Comparison of ENCODE assay signal across 2 cellular contexts in the genomic region with DNA sequence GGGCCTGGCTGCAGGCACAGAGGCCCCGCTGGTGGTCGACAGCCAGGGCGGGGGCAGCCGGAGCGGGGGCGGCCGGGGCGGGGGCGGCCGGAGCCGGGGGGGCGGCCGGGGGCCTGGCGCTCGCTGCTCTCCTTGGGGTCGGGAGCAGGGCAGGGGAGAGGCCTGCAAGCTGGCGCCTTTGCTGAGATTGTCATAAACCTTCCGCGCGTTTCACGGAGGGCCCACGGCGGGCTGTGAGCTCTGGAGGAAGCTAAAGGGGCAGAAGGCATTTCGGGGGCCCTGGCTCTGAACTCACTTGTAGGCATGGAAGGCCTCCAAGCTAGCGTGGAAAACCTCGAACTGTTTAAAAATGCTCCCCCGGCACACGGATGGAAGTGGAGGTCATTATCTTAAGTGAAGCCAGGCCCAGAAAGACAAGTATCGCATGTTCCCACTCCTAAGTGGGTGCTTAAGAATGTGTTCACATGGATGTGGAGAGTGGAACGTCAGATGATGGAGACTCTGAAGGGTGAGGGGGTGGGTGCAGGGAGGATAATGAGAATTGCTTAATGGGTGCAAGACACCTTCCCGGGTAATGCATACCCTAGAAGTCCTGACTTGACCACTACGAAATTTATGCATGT.
TF ChIP-seq lines count a peak whose summit lies in the region.

No MANE protein-coding gene starts in this region.

TF ChIP-seq in GM23338, 12 proteins besides CTCF, POLR2A, EP300 and RAD21 (continued from another document):
- TF ChIP-seq, protein P1, sequence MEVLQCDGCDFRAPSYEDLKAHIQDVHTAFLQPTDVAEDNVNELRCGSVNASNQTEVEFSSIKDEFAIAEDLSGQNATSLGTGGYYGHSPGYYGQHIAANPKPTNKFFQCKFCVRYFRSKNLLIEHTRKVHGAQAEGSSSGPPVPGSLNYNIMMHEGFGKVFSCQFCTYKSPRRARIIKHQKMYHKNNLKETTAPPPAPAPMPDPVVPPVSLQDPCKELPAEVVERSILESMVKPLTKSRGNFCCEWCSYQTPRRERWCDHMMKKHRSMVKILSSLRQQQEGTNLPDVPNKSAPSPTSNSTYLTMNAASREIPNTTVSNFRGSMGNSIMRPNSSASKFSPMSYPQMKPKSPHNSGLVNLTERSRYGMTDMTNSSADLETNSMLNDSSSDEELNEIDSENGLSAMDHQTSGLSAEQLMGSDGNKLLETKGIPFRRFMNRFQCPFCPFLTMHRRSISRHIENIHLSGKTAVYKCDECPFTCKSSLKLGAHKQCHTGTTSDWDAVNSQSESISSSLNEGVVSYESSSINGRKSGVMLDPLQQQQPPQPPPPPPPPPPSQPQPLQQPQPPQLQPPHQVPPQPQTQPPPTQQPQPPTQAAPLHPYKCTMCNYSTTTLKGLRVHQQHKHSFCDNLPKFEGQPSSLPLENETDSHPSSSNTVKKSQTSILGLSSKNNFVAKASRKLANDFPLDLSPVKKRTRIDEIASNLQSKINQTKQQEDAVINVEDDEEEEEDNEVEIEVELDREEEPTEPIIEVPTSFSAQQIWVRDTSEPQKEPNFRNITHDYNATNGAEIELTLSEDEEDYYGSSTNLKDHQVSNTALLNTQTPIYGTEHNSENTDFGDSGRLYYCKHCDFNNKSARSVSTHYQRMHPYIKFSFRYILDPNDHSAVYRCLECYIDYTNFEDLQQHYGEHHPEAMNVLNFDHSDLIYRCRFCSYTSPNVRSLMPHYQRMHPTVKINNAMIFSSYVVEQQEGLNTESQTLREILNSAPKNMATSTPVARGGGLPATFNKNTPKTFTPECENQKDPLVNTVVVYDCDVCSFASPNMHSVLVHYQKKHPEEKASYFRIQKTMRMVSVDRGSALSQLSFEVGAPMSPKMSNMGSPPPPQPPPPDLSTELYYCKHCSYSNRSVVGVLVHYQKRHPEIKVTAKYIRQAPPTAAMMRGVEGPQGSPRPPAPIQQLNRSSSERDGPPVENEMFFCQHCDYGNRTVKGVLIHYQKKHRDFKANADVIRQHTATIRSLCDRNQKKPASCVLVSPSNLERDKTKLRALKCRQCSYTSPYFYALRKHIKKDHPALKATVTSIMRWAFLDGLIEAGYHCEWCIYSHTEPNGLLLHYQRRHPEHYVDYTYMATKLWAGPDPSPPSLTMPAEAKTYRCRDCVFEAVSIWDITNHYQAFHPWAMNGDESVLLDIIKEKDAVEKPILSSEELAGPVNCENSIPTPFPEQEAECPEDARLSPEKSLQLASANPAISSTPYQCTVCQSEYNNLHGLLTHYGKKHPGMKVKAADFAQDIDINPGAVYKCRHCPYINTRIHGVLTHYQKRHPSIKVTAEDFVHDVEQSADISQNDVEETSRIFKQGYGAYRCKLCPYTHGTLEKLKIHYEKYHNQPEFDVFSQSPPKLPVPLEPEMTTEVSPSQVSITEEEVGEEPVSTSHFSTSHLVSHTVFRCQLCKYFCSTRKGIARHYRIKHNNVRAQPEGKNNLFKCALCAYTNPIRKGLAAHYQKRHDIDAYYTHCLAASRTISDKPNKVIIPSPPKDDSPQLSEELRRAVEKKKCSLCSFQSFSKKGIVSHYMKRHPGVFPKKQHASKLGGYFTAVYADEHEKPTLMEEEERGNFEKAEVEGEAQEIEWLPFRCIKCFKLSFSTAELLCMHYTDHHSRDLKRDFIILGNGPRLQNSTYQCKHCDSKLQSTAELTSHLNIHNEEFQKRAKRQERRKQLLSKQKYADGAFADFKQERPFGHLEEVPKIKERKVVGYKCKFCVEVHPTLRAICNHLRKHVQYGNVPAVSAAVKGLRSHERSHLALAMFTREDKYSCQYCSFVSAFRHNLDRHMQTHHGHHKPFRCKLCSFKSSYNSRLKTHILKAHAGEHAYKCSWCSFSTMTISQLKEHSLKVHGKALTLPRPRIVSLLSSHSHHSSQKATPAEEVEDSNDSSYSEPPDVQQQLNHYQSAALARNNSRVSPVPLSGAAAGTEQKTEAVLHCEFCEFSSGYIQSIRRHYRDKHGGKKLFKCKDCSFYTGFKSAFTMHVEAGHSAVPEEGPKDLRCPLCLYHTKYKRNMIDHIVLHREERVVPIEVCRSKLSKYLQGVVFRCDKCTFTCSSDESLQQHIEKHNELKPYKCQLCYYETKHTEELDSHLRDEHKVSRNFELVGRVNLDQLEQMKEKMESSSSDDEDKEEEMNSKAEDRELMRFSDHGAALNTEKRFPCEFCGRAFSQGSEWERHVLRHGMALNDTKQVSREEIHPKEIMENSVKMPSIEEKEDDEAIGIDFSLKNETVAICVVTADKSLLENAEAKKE (CRISPR knock-in tag; IDR thresholded peaks at IDR 0.05), result no peak
- TF ChIP-seq ZNF331 (CRISPR knock-in tag; IDR thresholded peaks at IDR 0.05; ENCODE audit: low read depth), result no peak
- no peak for TF ChIP-seq POLR2AphosphoS5 (IDR thresholded peaks at IDR 0.05; ENCODE audit: low read depth)
- TF ChIP-seq CREB1 (CRISPR knock-in tag; IDR thresholded peaks at IDR 0.05; ENCODE audit: low read depth), result no peak
- TF ChIP-seq JUNB (IDR thresholded peaks at IDR 0.05; ENCODE audit: unreplicated experiment), result no peak
- TF ChIP-seq EZH2 (IDR thresholded peaks at IDR 0.05; ENCODE audit: low read depth, unreplicated experiment), result no peak
- no peak for TF ChIP-seq EZH2phosphoT487 (IDR thresholded peaks at IDR 0.05; ENCODE audit: unreplicated experiment)
- no peak for TF ChIP-seq STAT1 (IDR thresholded peaks at IDR 0.05; ENCODE audit: unreplicated experiment)
- TF ChIP-seq, protein P2, sequence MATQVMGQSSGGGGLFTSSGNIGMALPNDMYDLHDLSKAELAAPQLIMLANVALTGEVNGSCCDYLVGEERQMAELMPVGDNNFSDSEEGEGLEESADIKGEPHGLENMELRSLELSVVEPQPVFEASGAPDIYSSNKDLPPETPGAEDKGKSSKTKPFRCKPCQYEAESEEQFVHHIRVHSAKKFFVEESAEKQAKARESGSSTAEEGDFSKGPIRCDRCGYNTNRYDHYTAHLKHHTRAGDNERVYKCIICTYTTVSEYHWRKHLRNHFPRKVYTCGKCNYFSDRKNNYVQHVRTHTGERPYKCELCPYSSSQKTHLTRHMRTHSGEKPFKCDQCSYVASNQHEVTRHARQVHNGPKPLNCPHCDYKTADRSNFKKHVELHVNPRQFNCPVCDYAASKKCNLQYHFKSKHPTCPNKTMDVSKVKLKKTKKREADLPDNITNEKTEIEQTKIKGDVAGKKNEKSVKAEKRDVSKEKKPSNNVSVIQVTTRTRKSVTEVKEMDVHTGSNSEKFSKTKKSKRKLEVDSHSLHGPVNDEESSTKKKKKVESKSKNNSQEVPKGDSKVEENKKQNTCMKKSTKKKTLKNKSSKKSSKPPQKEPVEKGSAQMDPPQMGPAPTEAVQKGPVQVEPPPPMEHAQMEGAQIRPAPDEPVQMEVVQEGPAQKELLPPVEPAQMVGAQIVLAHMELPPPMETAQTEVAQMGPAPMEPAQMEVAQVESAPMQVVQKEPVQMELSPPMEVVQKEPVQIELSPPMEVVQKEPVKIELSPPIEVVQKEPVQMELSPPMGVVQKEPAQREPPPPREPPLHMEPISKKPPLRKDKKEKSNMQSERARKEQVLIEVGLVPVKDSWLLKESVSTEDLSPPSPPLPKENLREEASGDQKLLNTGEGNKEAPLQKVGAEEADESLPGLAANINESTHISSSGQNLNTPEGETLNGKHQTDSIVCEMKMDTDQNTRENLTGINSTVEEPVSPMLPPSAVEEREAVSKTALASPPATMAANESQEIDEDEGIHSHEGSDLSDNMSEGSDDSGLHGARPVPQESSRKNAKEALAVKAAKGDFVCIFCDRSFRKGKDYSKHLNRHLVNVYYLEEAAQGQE (IDR thresholded peaks at IDR 0.05; ENCODE audit: unreplicated experiment), result no peak

TF ChIP-seq in neural cell, 6 proteins besides CTCF, POLR2A, EP300 and RAD21 (continued from another document):
- TF ChIP-seq, protein P2 (IDR thresholded peaks at IDR 0.05; ENCODE audit: borderline replicate concordance), result no peak
- TF ChIP-seq MXI1 (conservative IDR thresholded peaks at IDR 0.05; ENCODE audit: poor library complexity, severe bottlenecking) (no peak), POLR2AphosphoS5 (IDR thresholded peaks at IDR 0.05) (no peak)
